Comparison of ENCODE assay signal across 12 cellular contexts in genomic region chr22:43777204-43777671, GRCh38. TPM values are rescaled to one million over a fixed set of nuclear protein-coding genes. Genes with fewer than 3 reads are reported as not detected.
DNase-seq lines count a peak whose midpoint lies in the region; ATAC-seq and TF ChIP-seq lines count a peak whose summit lies in the region.
"Had no signal": no experiment of that assay in that cellular context is flagged by ENCODE, and none has a peak within 500 bp of the region (broad histone marks: within the 10 kb centered on the region; RNA-seq: fewer than 3 reads in every experiment).

No MANE protein-coding gene starts in this region.

- H3F3A ChIP-seq in SK-N-SH (replicated peaks; ENCODE audit: insufficient read depth), result no peaks in the 10 kb centered on the region

- CTCF ChIA-PET in SK-N-SH (lab: Yijun Ruan, JAX), result no interaction called here

- no peak for TF ChIP-seq EP300 in SK-N-SH (IDR thresholded peaks at IDR 0.05; ENCODE audit: borderline replicate concordance in 1 of 2, low read depth in 1 of 2, low read length in 1 of 2)

- H3K79me2 ChIP-seq in SK-N-SH (ENCODE audit: insufficient read depth), result no peaks in the 10 kb centered on the region

- ATAC-seq in HG03175 (IDR thresholded peaks at IDR 0.05; ENCODE audit: unreplicated experiment), result no peak

- POLR2A ChIA-PET in SK-N-SH (lab: Yijun Ruan, JAX), result no interaction called here

- H3K9me3 ChIP-seq in SK-N-SH, result no peaks in the 10 kb centered on the region
- no peaks in the 10 kb centered on the region for H3K9me3 ChIP-seq in HAP-1

- in situ Hi-C loops in HAP-1 (cut with MboI; ENCODE audit: low sequenced_read_pairs), result no loop called here

- DNase-seq in GM04504 (ENCODE audit: low read depth), result peak; percentile 48
- DNase-seq in SK-N-SH, result no peak
- peak; percentile 45 for DNase-seq in fibroblast of peridontal ligament (ENCODE audit: extremely low read depth)
- DNase-seq in posterior cingulate gyrus, result peak in 7 of 10 donors; percentile 18 to 87 (median 37)
- DNase-seq in HAP-1 (ENCODE audit: low spot score in 2 of 2), result no peak
- no peak for DNase-seq in activated CD4-positive, alpha-beta T cell treated with anti-CD3 and anti-CD28 coated beads, Interleukin-2, amount 50 U/mL, for 4 hours
- no peak for DNase-seq in activated CD4-positive, alpha-beta T cell treated with anti-CD3 and anti-CD28 coated beads for 1 hour
- DNase-seq: activated gamma-delta T cell treated with Interleukin-2 at 50 U/mL for 16 hours, endodermal cell, NCI-H82 had no signal

- no peak for TF ChIP-seq RAD21 in SK-N-SH (IDR thresholded peaks at IDR 0.05; ENCODE audit: low read length)

- no peak overlapping the region for H3K27ac ChIP-seq in SK-N-SH (ENCODE audit: low read depth in 2 of 2, low read length in 1 of 2)
- H3K27ac ChIP-seq: VCaP had no signal

- no peaks in the 10 kb centered on the region for H3K4me1 ChIP-seq in SK-N-SH (ENCODE audit: control insufficient read depth in 1 of 2, insufficient read depth in 2 of 2, low read depth in 1 of 2, low read length in 1 of 2)
- no peaks in the 10 kb centered on the region for H3K4me1 ChIP-seq in HAP-1

- H3K27me3 ChIP-seq in SK-N-SH (ENCODE audit: insufficient read depth) (no peaks in the 10 kb centered on the region), HAP-1 (ENCODE audit: low read depth) (peaks cover 21% of the 10 kb centered on the region)

- no peaks in the 10 kb centered on the region for H4K20me1 ChIP-seq in SK-N-SH (ENCODE audit: insufficient read depth)

- H3K9me2 ChIP-seq in SK-N-SH, result no peaks in the 10 kb centered on the region

- no peak overlapping the region for H3K9ac ChIP-seq in SK-N-SH

- intact Hi-C loops in posterior cingulate gyrus (cut with DNase I), result no loop called here

- 84% methylated on average over 13 of the region's 13 CpGs for WGBS in SK-N-SH (ENCODE audit: low lambda C conversion rate)

- H3K36me3 ChIP-seq in SK-N-SH (replicated peaks in 1 of 2; ENCODE audit: control insufficient read depth in 1 of 2, insufficient read depth in 2 of 2, low read length in 1 of 2) (no peaks in the 10 kb centered on the region), HAP-1 (replicated peaks) (no peaks in the 10 kb centered on the region)

- TF ChIP-seq CTCF in SK-N-SH (IDR thresholded peaks at IDR 0.05), result no peak

- no peak overlapping the region for H2AFZ ChIP-seq in SK-N-SH (ENCODE audit: low read depth)

- H3K4me2 ChIP-seq in SK-N-SH, result no peak overlapping the region

- H3K4me3 ChIP-seq in SK-N-SH (ENCODE audit: low read depth in 2 of 2, low read length in 1 of 2), result no peak overlapping the region
- no peak overlapping the region for H3K4me3 ChIP-seq in HAP-1

TF ChIP-seq in SK-N-SH, 30 proteins besides CTCF, POLR2A, EP300 and RAD21:
- no peak for TF ChIP-seq SIN3A (IDR thresholded peaks at IDR 0.05; ENCODE audit: borderline replicate concordance, low read depth, low read length)
- TF ChIP-seq, protein P1, sequence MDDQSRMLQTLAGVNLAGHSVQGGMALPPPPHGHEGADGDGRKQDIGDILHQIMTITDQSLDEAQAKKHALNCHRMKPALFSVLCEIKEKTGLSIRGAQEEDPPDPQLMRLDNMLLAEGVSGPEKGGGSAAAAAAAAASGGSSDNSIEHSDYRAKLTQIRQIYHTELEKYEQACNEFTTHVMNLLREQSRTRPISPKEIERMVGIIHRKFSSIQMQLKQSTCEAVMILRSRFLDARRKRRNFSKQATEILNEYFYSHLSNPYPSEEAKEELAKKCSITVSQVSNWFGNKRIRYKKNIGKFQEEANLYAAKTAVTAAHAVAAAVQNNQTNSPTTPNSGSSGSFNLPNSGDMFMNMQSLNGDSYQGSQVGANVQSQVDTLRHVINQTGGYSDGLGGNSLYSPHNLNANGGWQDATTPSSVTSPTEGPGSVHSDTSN (IDR thresholded peaks at IDR 0.05), result peak; percentile 91
- no peak for TF ChIP-seq FOSL2 (IDR thresholded peaks at IDR 0.05; ENCODE audit: borderline replicate concordance, low read depth)
- TF ChIP-seq JUND (IDR thresholded peaks at IDR 0.05), result peak; percentile 22; the same call in 1 of the 2 replicates
- TF ChIP-seq, protein P2, sequence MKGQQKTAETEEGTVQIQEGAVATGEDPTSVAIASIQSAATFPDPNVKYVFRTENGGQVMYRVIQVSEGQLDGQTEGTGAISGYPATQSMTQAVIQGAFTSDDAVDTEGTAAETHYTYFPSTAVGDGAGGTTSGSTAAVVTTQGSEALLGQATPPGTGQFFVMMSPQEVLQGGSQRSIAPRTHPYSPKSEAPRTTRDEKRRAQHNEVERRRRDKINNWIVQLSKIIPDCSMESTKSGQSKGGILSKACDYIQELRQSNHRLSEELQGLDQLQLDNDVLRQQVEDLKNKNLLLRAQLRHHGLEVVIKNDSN (IDR thresholded peaks at IDR 0.05; ENCODE audit: borderline replicate concordance, low read depth), result no peak
- TF ChIP-seq TCF12 (IDR thresholded peaks at IDR 0.05), result peak; percentile 47
- TF ChIP-seq, protein P3, sequence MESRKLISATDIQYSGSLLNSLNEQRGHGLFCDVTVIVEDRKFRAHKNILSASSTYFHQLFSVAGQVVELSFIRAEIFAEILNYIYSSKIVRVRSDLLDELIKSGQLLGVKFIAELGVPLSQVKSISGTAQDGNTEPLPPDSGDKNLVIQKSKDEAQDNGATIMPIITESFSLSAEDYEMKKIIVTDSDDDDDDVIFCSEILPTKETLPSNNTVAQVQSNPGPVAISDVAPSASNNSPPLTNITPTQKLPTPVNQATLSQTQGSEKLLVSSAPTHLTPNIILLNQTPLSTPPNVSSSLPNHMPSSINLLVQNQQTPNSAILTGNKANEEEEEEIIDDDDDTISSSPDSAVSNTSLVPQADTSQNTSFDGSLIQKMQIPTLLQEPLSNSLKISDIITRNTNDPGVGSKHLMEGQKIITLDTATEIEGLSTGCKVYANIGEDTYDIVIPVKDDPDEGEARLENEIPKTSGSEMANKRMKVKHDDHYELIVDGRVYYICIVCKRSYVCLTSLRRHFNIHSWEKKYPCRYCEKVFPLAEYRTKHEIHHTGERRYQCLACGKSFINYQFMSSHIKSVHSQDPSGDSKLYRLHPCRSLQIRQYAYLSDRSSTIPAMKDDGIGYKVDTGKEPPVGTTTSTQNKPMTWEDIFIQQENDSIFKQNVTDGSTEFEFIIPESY (IDR thresholded peaks at IDR 0.05; ENCODE audit: borderline replicate concordance, low read depth), result no peak
- TF ChIP-seq MXI1 (IDR thresholded peaks at IDR 0.05; ENCODE audit: low read depth, low read length), result no peak
- TF ChIP-seq POLR2AphosphoS5 (IDR thresholded peaks at IDR 0.05; ENCODE audit: low read depth, low read length), result no peak
- no peak for TF ChIP-seq IRF3 (IDR thresholded peaks at IDR 0.05; ENCODE audit: low read depth, low read length)
- TF ChIP-seq MEF2A (IDR thresholded peaks at IDR 0.05; ENCODE audit: borderline replicate concordance, low read depth), result no peak
- TF ChIP-seq ELF1 (IDR thresholded peaks at IDR 0.05), result no peak; the same call in 1 of the 2 replicates
- TF ChIP-seq GATA2 (CRISPR knock-in tag; IDR thresholded peaks at IDR 0.05), result no peak
- no peak for TF ChIP-seq CHD2 (IDR thresholded peaks at IDR 0.05; ENCODE audit: low read length, partially characterized antibody)
- TF ChIP-seq RCOR1 (IDR thresholded peaks at IDR 0.05; ENCODE audit: low read length), result no peak
- no peak for TF ChIP-seq FOXM1 (IDR thresholded peaks at IDR 0.05; ENCODE audit: low read depth)

RNA-seq across cellular contexts. Expression of gene EFCAB6, which starts 34.9 kb away (rescaled TPM):
- polyA plus RNA-seq in SK-N-SH (2012; rRNA removed), result 0.41 and 0.46 TPM in 2 replicates
- 0.63 and 0.86 TPM in 2 replicates for polyA plus RNA-seq in SK-N-SH (2012; cell fraction: cytosol; rRNA removed)
- 0.90 and 0.91 TPM in 2 replicates for polyA plus RNA-seq in SK-N-SH (2012; cell fraction: nucleus; rRNA removed)

Comparison
In these comparisons a context has a peak if more than half of its experiments do, and no peak if none do; other contexts are left out.
1. DNase-seq: peak in GM04504 (single experiment), fibroblast of peridontal ligament (single experiment) and posterior cingulate gyrus (7 of 10); none in SK-N-SH (single experiment), HAP-1 (0 of 2), activated CD4-positive, alpha-beta T cell treated with anti-CD3 and anti-CD28 coated beads, Interleukin-2, amount 50 U/mL, for 4 hours (0 of 2) and activated CD4-positive, alpha-beta T cell treated with anti-CD3 and anti-CD28 coated beads for 1 hour (single experiment).